Comparison of ENCODE assay signal across 24 cellular contexts in genomic region chr3:47643092-47643491, GRCh38.
DNase-seq lines count a peak whose midpoint lies in the region; ATAC-seq, FAIRE-seq and TF ChIP-seq lines count a peak whose summit lies in the region.
"Had no signal": no experiment of that assay in that cellular context is flagged by ENCODE, and none has a peak within 500 bp of the region (broad histone marks: within the 10 kb centered on the region; RNA-seq: fewer than 3 reads in every experiment).

No MANE protein-coding gene starts in this region.

- no peak overlapping the region for H3K9ac ChIP-seq in keratinocyte (ENCODE audit: control insufficient read depth, extremely low read depth, insufficient read depth, low read length)

- no peaks in the 10 kb centered on the region for H4K20me1 ChIP-seq in keratinocyte (ENCODE audit: control insufficient read depth, extremely low read depth, insufficient read depth, low read length)

- H3K27me3 Mint-ChIP-seq in activated CD4-positive, alpha-beta T cell treated with anti-CD3 and anti-CD28 coated beads, Interleukin-2, amount 10 ng/mL, durations not matched to agents 24 days and 14 days: no peaks in the 10 kb centered on the region
- H3K27me3 Mint-ChIP-seq in brain: no peaks in the 10 kb centered on the region

- intact Hi-C loops in activated CD4-positive, alpha-beta T cell treated with anti-CD3 and anti-CD28 coated beads, Interleukin-2, amount 10 ng/mL, durations not matched to agents 24 days and 14 days (cut with micrococcal nuclease): no loop called here
- intact Hi-C loops in cardiac septum (cut with DNase I): no loop called here
- intact Hi-C loops in left ventricle myocardium superior (cut with micrococcal nuclease): no loop called here

- dilution Hi-C loops in keratinocyte (cut with MboI; ENCODE audit: extremely low pct_ligation_motif_present, low sequenced_read_pairs): no loop called here

- no peaks in the 10 kb centered on the region for H3K9me3 ChIP-seq in keratinocyte (ENCODE audit: control insufficient read depth, low read depth, low read length)

- no peak overlapping the region for H2AFZ ChIP-seq in keratinocyte (ENCODE audit: control insufficient read depth, low read length)
- H2AFZ ChIP-seq: GM23338 had no signal

- peaks cover 2% of the 10 kb centered on the region for H3K4me1 Mint-ChIP-seq in activated CD4-positive, alpha-beta T cell treated with anti-CD3 and anti-CD28 coated beads, Interleukin-2, amount 10 ng/mL, durations not matched to agents 24 days and 14 days
- H3K4me1 Mint-ChIP-seq in brain: peaks cover 34% of the 10 kb centered on the region
- H3K4me1 Mint-ChIP-seq: GM23338 had no signal

- peak; percentile 75 for FAIRE-seq in GM12891 (lab: Jason Lieb, UNC)
- peak; percentile 29 for FAIRE-seq in keratinocyte (lab: Jason Lieb, UNC)
- FAIRE-seq: GM12892, GM18507, RCC 7860 had no signal

- peaks cover 9% of the 10 kb centered on the region for H3K79me2 ChIP-seq in keratinocyte (ENCODE audit: control insufficient read depth, insufficient read depth, low read length)

- peaks cover 27% of the 10 kb centered on the region for H3K36me3 Mint-ChIP-seq in activated CD4-positive, alpha-beta T cell treated with anti-CD3 and anti-CD28 coated beads, Interleukin-2, amount 10 ng/mL, durations not matched to agents 24 days and 14 days (ENCODE audit: low read depth)
- H3K36me3 Mint-ChIP-seq in brain: peaks cover 52% of the 10 kb centered on the region

- no peak for ATAC-seq in left ventricle myocardium superior
- ATAC-seq: GM23338, Right ventricle myocardium inferior had no signal

- H3K4me3 ChIP-seq in keratinocyte (ENCODE audit: control insufficient read depth in 2 of 3, extremely low read depth in 1 of 3, insufficient read depth in 2 of 3, low read depth in 1 of 3, low read length in 3 of 3): no peak overlapping the region
- H3K4me3 ChIP-seq: GM23338 had no signal

- H3K4me1 ChIP-seq in keratinocyte (ENCODE audit: control insufficient read depth, extremely low read depth, insufficient read depth, low read length): peaks cover 6% of the 10 kb centered on the region

- TF ChIP-seq POLR2A in GM12891 (IDR thresholded peaks at IDR 0.05; ENCODE audit: low read depth, low read length): no peak

- TF ChIP-seq CTCF in brain (conservative IDR thresholded peaks at IDR 0.05) (no peak), keratinocyte (optimal IDR thresholded peaks at IDR 0.05 in 1 of 3, IDR thresholded peaks at IDR 0.05 in 1 of 3, conservative IDR thresholded peaks at IDR 0.05 in 1 of 3; ENCODE audit: extremely low read depth in 1 of 3, insufficient read depth in 2 of 3, low read length in 3 of 3) (no peak)

- H3K4me3 Mint-ChIP-seq in activated CD4-positive, alpha-beta T cell treated with anti-CD3 and anti-CD28 coated beads, Interleukin-2, amount 10 ng/mL, durations not matched to agents 24 days and 14 days: no peak overlapping the region
- no peak overlapping the region for H3K4me3 Mint-ChIP-seq in brain
- H3K4me3 Mint-ChIP-seq: CD14-positive monocyte, GM23338 had no signal

- no peak for DNase-seq in activated CD4-positive, alpha-beta T cell treated with anti-CD3 and anti-CD28 coated beads, Interleukin-2, amount 10 ng/mL, durations not matched to agents 24 days and 14 days
- no peak for DNase-seq in activated CD4-positive, alpha-beta T cell treated with anti-CD3 and anti-CD28 coated beads for 48 hours
- DNase-seq in GM12891 (ENCODE audit: insufficient read length, low spot score) (no peak), keratinocyte (ENCODE audit: low read depth, low spot score) (no peak), cardiac septum (ENCODE audit: low spot score) (no peak), left ventricle myocardium superior (no peak), GM19240 (ENCODE audit: insufficient read length, low spot score) (no peak)
- DNase-seq: DMS153, EL, KBM-7, MV-4-11, NCI-H1417, NCI-H187 treated with DMSO at 0.1 percent for 48 hours, NCI-H2227 treated with DMSO at 0.1 percent for 48 hours, NCI-H510A treated with DMSO at 0.1 percent for 48 hours, NCI-H774 had no signal

- H3K27me3 ChIP-seq in keratinocyte (ENCODE audit: control insufficient read depth, extremely low read depth, insufficient read depth, low read length): no peaks in the 10 kb centered on the region

- no peaks in the 10 kb centered on the region for H3K9me3 Mint-ChIP-seq in activated CD4-positive, alpha-beta T cell treated with anti-CD3 and anti-CD28 coated beads, Interleukin-2, amount 10 ng/mL, durations not matched to agents 24 days and 14 days
- no peaks in the 10 kb centered on the region for H3K9me3 Mint-ChIP-seq in brain
- H3K9me3 Mint-ChIP-seq: CD14-positive monocyte, GM23338 had no signal

- H3K27ac ChIP-seq in keratinocyte (ENCODE audit: control insufficient read depth, insufficient read depth, low read length): no peak overlapping the region
- H3K27ac ChIP-seq: 22Rv1 had no signal

- no peak overlapping the region for H3K4me2 ChIP-seq in keratinocyte (ENCODE audit: control insufficient read depth, extremely low read depth, insufficient read depth, low read depth, low read length)
- H3K4me2 ChIP-seq: GM23338 had no signal

- no peaks in the 10 kb centered on the region for H3K9me1 ChIP-seq in keratinocyte (ENCODE audit: control insufficient read depth, extremely low read depth, insufficient read depth, low read length)

- H3K27ac Mint-ChIP-seq in activated CD4-positive, alpha-beta T cell treated with anti-CD3 and anti-CD28 coated beads, Interleukin-2, amount 10 ng/mL, durations not matched to agents 24 days and 14 days: peak overlapping the region; percentile 6
- peak overlapping the region in 3 of 5 experiments; percentile 11 to 60 (median 32) for H3K27ac Mint-ChIP-seq in brain

- H3K36me3 ChIP-seq in keratinocyte (ENCODE audit: control insufficient read depth in 2 of 2, extremely low read depth in 1 of 2, insufficient read depth in 2 of 2, low read length in 2 of 2): peaks cover 7 to 21% of the 10 kb centered on the region in 2 experiments

TF ChIP-seq in GM12891, 5 proteins besides CTCF, POLR2A, EP300 and RAD21:
- TF ChIP-seq POU2F2 (IDR thresholded peaks at IDR 0.05; ENCODE audit: low read depth, low read length) (no peak), POLR2AphosphoS5 (IDR thresholded peaks at IDR 0.05; ENCODE audit: low read depth, low read length) (no peak), SPI1 (IDR thresholded peaks at IDR 0.05; ENCODE audit: low read depth, low read length) (no peak), PAX5 (IDR thresholded peaks at IDR 0.05; ENCODE audit: insufficient read depth, low read length, severe bottlenecking) (no peak), TAF1 (IDR thresholded peaks at IDR 0.05; ENCODE audit: low read depth, low read length) (no peak)
TF ChIP-seq in GM12891: peak in this region for 0.
